1 cellular context compared by ENCODE assay signal in genomic region chr1:244330318-244330625, GRCh38.
TF ChIP-seq lines count a peak whose summit lies in the region.

No MANE protein-coding gene starts in this region.

TF ChIP-seq in H1, 55 proteins besides CTCF, POLR2A, EP300 and RAD21:
- TF ChIP-seq RBBP5 (IDR thresholded peaks at IDR 0.05; ENCODE audit: borderline replicate concordance, low read depth, low read length) = no peak
- no peak for TF ChIP-seq SP2 (IDR thresholded peaks at IDR 0.05; ENCODE audit: low read length)
- TF ChIP-seq CHD1 (IDR thresholded peaks at IDR 0.05; ENCODE audit: low read depth, low read length) = no peak
- no peak for TF ChIP-seq ATF2 (IDR thresholded peaks at IDR 0.05; ENCODE audit: low read length)
- no peak for TF ChIP-seq USF2 (IDR thresholded peaks at IDR 0.05; ENCODE audit: low read length)
- TF ChIP-seq GABPA (IDR thresholded peaks at IDR 0.05; ENCODE audit: borderline replicate concordance, insufficient read depth, low read length) = no peak
- TF ChIP-seq POU5F1 (IDR thresholded peaks at IDR 0.05; ENCODE audit: low read depth, low read length) = no peak
- TF ChIP-seq CTBP2 (IDR thresholded peaks at IDR 0.05; ENCODE audit: borderline replicate concordance, insufficient read depth, insufficient read length, low read length) = no peak
- TF ChIP-seq ATF3 (IDR thresholded peaks at IDR 0.05; ENCODE audit: insufficient read depth, low read depth, low read length) = no peak
- no peak for TF ChIP-seq JUN (IDR thresholded peaks at IDR 0.05; ENCODE audit: low read depth, low read length)
- TF ChIP-seq KDM1A (IDR thresholded peaks at IDR 0.05; ENCODE audit: borderline replicate concordance, low read length) = no peak
